In genomic region chr2:85772841-85773491, GRCh38 we compare ENCODE assay signal across 10 cellular contexts. TPM values are rescaled to one million over a fixed set of nuclear protein-coding genes. Genes with fewer than 3 reads are reported as not detected.
A peak's percentile ranks its signal among the peaks of the same experiment; 100 is the strongest.
DNase-seq lines count a peak whose midpoint lies in the region; TF ChIP-seq lines count a peak whose summit lies in the region.
"Had no signal": no experiment of that assay in that cellular context is flagged by ENCODE, and none has a peak within 500 bp of the region (broad histone marks: within the 10 kb centered on the region; RNA-seq: fewer than 3 reads in every experiment).

No MANE protein-coding gene starts in this region.

- in situ Hi-C loops in HAP-1 (cut with MboI; ENCODE audit: low sequenced_read_pairs) = no loop called here
- in situ Hi-C loops in GM13977 (cut with MboI; ENCODE audit: low pct_unique_long_range_greater_than_20kb, low sequenced_read_pairs, unreplicated experiment) = no loop called here

- H3K27ac Mint-ChIP-seq in activated T-cell treated with anti-CD3 and anti-CD28 coated beads, Interleukin-2, amount 50 U/mL, for 24 hours = no peak overlapping the region
- H3K27ac Mint-ChIP-seq: activated naive CD4-positive, alpha-beta T cell treated with anti-CD3 and anti-CD28 coated beads, Interleukin-2, amount 50 U/mL, for 24 hours had no signal

- TF ChIP-seq POLR2A in Peyer's patch (IDR thresholded peaks at IDR 0.05) = no peak

- no peaks in the 10 kb centered on the region for H3K36me3 Mint-ChIP-seq in activated T-cell treated with anti-CD3 and anti-CD28 coated beads, Interleukin-2, amount 50 U/mL, for 24 hours (ENCODE audit: low read depth)

- H3K27me3 Mint-ChIP-seq in activated T-cell treated with anti-CD3 and anti-CD28 coated beads, Interleukin-2, amount 50 U/mL, for 24 hours = peaks cover 30% of the 10 kb centered on the region

- no peak overlapping the region for H3K4me3 Mint-ChIP-seq in activated T-cell treated with anti-CD3 and anti-CD28 coated beads, Interleukin-2, amount 50 U/mL, for 24 hours
- H3K4me3 Mint-ChIP-seq: activated naive CD4-positive, alpha-beta T cell treated with anti-CD3 and anti-CD28 coated beads, Interleukin-2, amount 50 U/mL, for 24 hours had no signal

- H3K9me3 ChIP-seq in Peyer's patch = no peaks in the 10 kb centered on the region
- no peaks in the 10 kb centered on the region for H3K9me3 ChIP-seq in HAP-1

- no peaks in the 10 kb centered on the region for H3K4me1 Mint-ChIP-seq in activated T-cell treated with anti-CD3 and anti-CD28 coated beads, Interleukin-2, amount 50 U/mL, for 24 hours (ENCODE audit: low read depth)
- H3K4me1 Mint-ChIP-seq: activated naive CD4-positive, alpha-beta T cell treated with anti-CD3 and anti-CD28 coated beads, Interleukin-2, amount 50 U/mL, for 24 hours had no signal

- H3K4me3 ChIP-seq in Peyer's patch = no peak overlapping the region
- no peak overlapping the region for H3K4me3 ChIP-seq in HAP-1

- peaks cover 0 to 65% (median 2%) of the 10 kb centered on the region in 4 donors for H3K4me1 ChIP-seq in Peyer's patch
- no peaks in the 10 kb centered on the region; the same call in none of the 2 replicates for H3K4me1 ChIP-seq in HAP-1

- POLR2A ChIA-PET in HEK293T (lab: Yijun Ruan, JAX) = interaction anchor here (1.0 kb wide), 1 partner anchor 22 kb away, joined by 3 read pairs; no protein-coding TSS in a partner anchor

- H3K36me3 ChIP-seq in Peyer's patch (no peaks in the 10 kb centered on the region), HAP-1 (replicated peaks) (no peaks in the 10 kb centered on the region)

- H3K27ac ChIP-seq in Peyer's patch = peak overlapping the region; percentile 40 to 77 (median 66)
- H3K27ac ChIP-seq in cingulate gyrus (ENCODE audit: low read depth, low read length) = peak overlapping the region; percentile 94
- peak overlapping the region; percentile 90 for H3K27ac ChIP-seq in temporal lobe (ENCODE audit: low read depth, low read length)

- CTCF ChIA-PET in HEK293T (lab: Yijun Ruan, JAX) = interaction anchor here (0.5 to 1.1 kb wide), 2 partner anchors 12 kb away, joined by 3 to 5 read pairs; no protein-coding TSS in a partner anchor

- DNase-seq in Peyer's patch = no peak
- DNase-seq in medulla oblongata (ENCODE audit: extremely low spot score) = peak; percentile 9
- no peak for DNase-seq in HAP-1 (ENCODE audit: low spot score in 2 of 2)
- DNase-seq in activated T-cell treated with anti-CD3 and anti-CD28 coated beads, Interleukin-2, amount 50 U/mL, for 24 hours = no peak
- no peak for DNase-seq in HEK293T (ENCODE audit: extremely low spot score)
- no peak for DNase-seq in GM13977 (ENCODE audit: low spot score)
- DNase-seq: NCI-H526 treated with DMSO at 0.1 percent for 48 hours had no signal

- TF ChIP-seq CTCF in Peyer's patch (IDR thresholded peaks at IDR 0.05) (no peak), GM13977 (IDR thresholded peaks at IDR 0.05; ENCODE audit: extremely low read depth, insufficient read depth, missing control alignments) (no peak)

- no peaks in the 10 kb centered on the region for H3K9me3 Mint-ChIP-seq in activated T-cell treated with anti-CD3 and anti-CD28 coated beads, Interleukin-2, amount 50 U/mL, for 24 hours
- H3K9me3 Mint-ChIP-seq: activated naive CD4-positive, alpha-beta T cell treated with anti-CD3 and anti-CD28 coated beads, Interleukin-2, amount 50 U/mL, for 24 hours had no signal

- H3K27me3 ChIP-seq in Peyer's patch (no peaks in the 10 kb centered on the region), HAP-1 (ENCODE audit: low read depth) (no peaks in the 10 kb centered on the region)

TF ChIP-seq in HEK293T, 16 proteins besides CTCF, POLR2A, EP300 and RAD21:
- no peak for TF ChIP-seq FOXK2 (IDR thresholded peaks at IDR 0.05)
- TF ChIP-seq FOXM1 (IDR thresholded peaks at IDR 0.05; ENCODE audit: borderline replicate concordance) = no peak
- TF ChIP-seq LEF1 (IDR thresholded peaks at IDR 0.05; ENCODE audit: borderline replicate concordance) = no peak
- no peak for TF ChIP-seq ELF4 (IDR thresholded peaks at IDR 0.05)
- no peak for TF ChIP-seq L3MBTL2 (conservative IDR thresholded peaks at IDR 0.05)
- no peak for TF ChIP-seq PKNOX1 (IDR thresholded peaks at IDR 0.05)
- TF ChIP-seq ZNF384 (IDR thresholded peaks at IDR 0.05) = no peak
- no peak for TF ChIP-seq ARNT (IDR thresholded peaks at IDR 0.05)
- no peak for TF ChIP-seq HDGF (IDR thresholded peaks at IDR 0.05; ENCODE audit: borderline replicate concordance)
- no peak for TF ChIP-seq FOXA1 (IDR thresholded peaks at IDR 0.05)
- no peak for TF ChIP-seq SUZ12 (IDR thresholded peaks at IDR 0.05)
- no peak for TF ChIP-seq TARDBP (IDR thresholded peaks at IDR 0.05)
- no peak for TF ChIP-seq CTBP1 (IDR thresholded peaks at IDR 0.05; ENCODE audit: borderline replicate concordance)
- no peak for TF ChIP-seq BHLHE40 (IDR thresholded peaks at IDR 0.05; ENCODE audit: borderline replicate concordance)
- no peak for TF ChIP-seq SP1 (IDR thresholded peaks at IDR 0.05)
- no peak for TF ChIP-seq NFRKB (IDR thresholded peaks at IDR 0.05)
TF ChIP-seq in HEK293T: peak in this region for 0.

RNA-seq across cellular contexts. Expression of gene ATOH8, which starts 19.2 kb away (rescaled TPM):
- total RNA-seq in Peyer's patch = 10 to 100 TPM in 2 of 4 donors, 1 to 10 TPM in 2; 5.3 to 35.5 (median 13.9) TPM
- total RNA-seq in temporal lobe = 1.7 TPM
